18 cellular contexts compared by ENCODE assay signal in genomic region chr17:79930786-79931516, GRCh38.
DNase-seq lines count a peak whose midpoint lies in the region; ATAC-seq, FAIRE-seq and TF ChIP-seq lines count a peak whose summit lies in the region.
"Had no signal": no experiment of that assay in that cellular context is flagged by ENCODE, and none has a peak within 500 bp of the region (broad histone marks: within the 10 kb centered on the region; RNA-seq: fewer than 3 reads in every experiment).

No MANE protein-coding gene starts in this region.

- H3K36me3 Mint-ChIP-seq in MCF 10A (ENCODE audit: insufficient read depth, unreplicated experiment), result peaks cover 31% of the 10 kb centered on the region

- TF ChIP-seq CTCF in MCF 10A (IDR thresholded peaks at IDR 0.05; ENCODE audit: unreplicated experiment) (no peak), breast epithelium (IDR thresholded peaks at IDR 0.05) (no peak), pancreas (IDR thresholded peaks at IDR 0.05) (no peak)

- H3K9ac ChIP-seq in iPS-20b (ENCODE audit: low read depth, low read length), result peak overlapping the region; percentile 40; the same call in 1 of the 2 replicates

- no peak overlapping the region for H3K4me3 Mint-ChIP-seq in MCF 10A (ENCODE audit: unreplicated experiment)
- H3K4me3 Mint-ChIP-seq in stimulated activated naive CD8-positive, alpha-beta T cell treated with anti-CD3 and anti-CD28 coated beads, Interleukin-15, amount 100 ng/mL, for 72 hours, result peak overlapping the region; percentile 38 to 49

- no peak for ATAC-seq in stimulated activated naive CD8-positive, alpha-beta T cell treated with anti-CD3 and anti-CD28 coated beads, Interleukin-15, amount 100 ng/mL, for 72 hours
- ATAC-seq in pancreas (no peak), left lobe of liver (no peak)
- ATAC-seq: esophagus mucosa, HCT116, heart left ventricle had no signal

- no peaks in the 10 kb centered on the region for H3K9me3 ChIP-seq in breast epithelium
- H3K9me3 ChIP-seq in iPS-20b (ENCODE audit: insufficient read depth, low read depth, low read length), result no peaks in the 10 kb centered on the region
- no peaks in the 10 kb centered on the region for H3K9me3 ChIP-seq in pancreas
- H3K9me3 ChIP-seq: heart left ventricle, stomach had no signal

- peaks cover 0 to 6% of the 10 kb centered on the region in 2 donors for H3K4me1 ChIP-seq in breast epithelium
- H3K4me1 ChIP-seq in iPS-20b (ENCODE audit: insufficient read depth, low read length), result peaks cover 9% of the 10 kb centered on the region; the same call in 1 of the 2 replicates
- peaks cover 0 to 4% (median 3%) of the 10 kb centered on the region in 3 donors for H3K4me1 ChIP-seq in pancreas

- H3K9me3 Mint-ChIP-seq in MCF 10A (ENCODE audit: unreplicated experiment), result no peaks in the 10 kb centered on the region
- no peaks in the 10 kb centered on the region for H3K9me3 Mint-ChIP-seq in stimulated activated naive CD8-positive, alpha-beta T cell treated with anti-CD3 and anti-CD28 coated beads, Interleukin-15, amount 100 ng/mL, for 72 hours

- peaks cover 18% of the 10 kb centered on the region for H3K4me1 Mint-ChIP-seq in MCF 10A (ENCODE audit: insufficient read depth, unreplicated experiment)
- peaks cover 64% of the 10 kb centered on the region for H3K4me1 Mint-ChIP-seq in stimulated activated naive CD8-positive, alpha-beta T cell treated with anti-CD3 and anti-CD28 coated beads, Interleukin-15, amount 100 ng/mL, for 72 hours

- 28 to 42% methylated on average over 13 to 14 of the region's 14 CpGs for WGBS in pancreas, 2 donors

- DNase-seq in MCF 10A (ENCODE audit: unreplicated experiment), result no peak
- no peak for DNase-seq in breast epithelium (ENCODE audit: low spot score in 2 of 2)
- DNase-seq in SW480 (ENCODE audit: low spot score), result peak; percentile 46
- DNase-seq in stimulated activated naive CD8-positive, alpha-beta T cell treated with anti-CD3 and anti-CD28 coated beads, Interleukin-15, amount 100 ng/mL, for 72 hours, result no peak
- DNase-seq in pancreas, result no peak
- no peak for DNase-seq in left lobe of liver (ENCODE audit: low spot score)
- DNase-seq in cortex of kidney (lab: John Stamatoyannopoulos, UW), result no peak
- DNase-seq: activated T-cell treated with anti-CD3 and anti-CD28 coated beads, Interleukin-2, amount 50 U/mL, for 48 hours; heart left ventricle; NCI-H1930; NCI-H748 treated with DMSO at 0.1 percent for 48 hours; occipital lobe; stomach; T-helper 2 cell had no signal

- CTCF ChIA-PET in MCF 10A (lab: Yijun Ruan, JAX), result interaction anchor here (0.5 to 0.6 kb wide), 2 partner anchors 61 to 75 kb away, joined by 4 read pairs; no protein-coding TSS in a partner anchor

- no peaks in the 10 kb centered on the region for H3K36me3 ChIP-seq in breast epithelium
- H3K36me3 ChIP-seq in iPS-20b (ENCODE audit: insufficient read depth, low read depth, low read length), result no peaks in the 10 kb centered on the region
- no peaks in the 10 kb centered on the region for H3K36me3 ChIP-seq in pancreas
- H3K36me3 ChIP-seq: heart left ventricle, stomach had no signal

- intact Hi-C loops in MCF 10A (cut with micrococcal nuclease), result loop anchor here (5.0 kb wide), 1 partner anchor 61 kb away; no protein-coding TSS in a partner anchor
- intact Hi-C loops in breast epithelium (cut with DNase I; ENCODE audit: low total_unique reads), result no loop called here
- intact Hi-C loops in pancreas (cut with DNase I), result no loop called here

- H3K27ac ChIP-seq in breast epithelium (no peak overlapping the region), iPS-20b (ENCODE audit: low read length) (no peak overlapping the region), pancreas (no peak overlapping the region)
- H3K27ac ChIP-seq: heart left ventricle, RWPE1, stomach had no signal

- POLR2A ChIA-PET in MCF 10A (lab: Yijun Ruan, JAX), result interaction anchor here (0.7 to 1.2 kb wide), 5 partner anchors 10 to 128 kb away, joined by 3 to 4 read pairs (median 3); no protein-coding TSS in a partner anchor

- H3K27me3 ChIP-seq in breast epithelium, result peaks cover 0 to 52% of the 10 kb centered on the region in 2 donors
- H3K27me3 ChIP-seq in iPS-20b (ENCODE audit: insufficient read depth, low read length), result peaks cover 38% of the 10 kb centered on the region
- peaks cover 0 to 3% (median 0%) of the 10 kb centered on the region in 4 donors for H3K27me3 ChIP-seq in pancreas

- H3K27ac Mint-ChIP-seq in MCF 10A (ENCODE audit: low read depth, unreplicated experiment), result peak overlapping the region; percentile 64
- H3K27ac Mint-ChIP-seq in stimulated activated naive CD8-positive, alpha-beta T cell treated with anti-CD3 and anti-CD28 coated beads, Interleukin-15, amount 100 ng/mL, for 72 hours, result peak overlapping the region; percentile 19 to 74

- FAIRE-seq in pancreas (lab: Jason Lieb, UNC), result no peak

- no peak for TF ChIP-seq POLR2A in breast epithelium (IDR thresholded peaks at IDR 0.05)

- H3K4me3 ChIP-seq in breast epithelium (peak overlapping the region in 1 of 3 donors; percentile 61), iPS-20b (ENCODE audit: low read length) (peak overlapping the region; percentile 66), pancreas (no peak overlapping the region)

- BruUV-seq in MCF 10A (replicated peaks; lab: Mats Ljungman, UMichigan), result no TSS peak

- H3K27me3 Mint-ChIP-seq in MCF 10A (ENCODE audit: insufficient read depth, unreplicated experiment), result no peaks in the 10 kb centered on the region
- peaks cover 72% of the 10 kb centered on the region for H3K27me3 Mint-ChIP-seq in stimulated activated naive CD8-positive, alpha-beta T cell treated with anti-CD3 and anti-CD28 coated beads, Interleukin-15, amount 100 ng/mL, for 72 hours
